In the genomic region with DNA sequence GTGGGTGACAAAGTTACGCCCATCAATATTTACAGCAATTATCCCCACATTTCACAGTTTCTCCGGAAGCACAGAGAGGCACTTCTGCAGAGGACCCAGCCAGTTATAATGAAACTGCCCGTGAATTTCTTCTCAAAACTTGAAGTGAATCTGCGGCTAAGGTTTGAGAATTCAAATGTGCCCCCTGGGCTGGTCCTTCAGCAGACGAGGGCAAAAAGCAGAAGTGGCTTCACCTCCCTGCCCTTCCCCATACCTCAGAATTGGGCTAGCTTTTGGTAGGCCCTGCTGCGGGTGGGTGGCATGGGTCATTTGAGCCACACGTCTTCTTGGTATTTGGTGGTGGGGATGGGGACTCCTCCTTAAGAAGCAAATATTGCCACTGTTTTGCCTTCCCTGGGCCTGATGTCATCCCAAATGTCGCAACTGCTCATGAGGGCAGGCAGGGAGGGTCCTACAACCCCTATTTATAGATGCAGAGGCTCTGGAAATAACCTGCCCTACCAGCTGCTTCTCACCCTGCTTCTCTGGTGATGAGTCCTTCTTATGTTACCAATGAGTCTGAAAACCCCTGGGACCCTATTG, we compare ENCODE assay signal across 1 cellular context.
TF ChIP-seq lines count a peak whose summit lies in the region.

No MANE protein-coding gene starts in this region.

TF ChIP-seq in GM12878, 131 proteins besides CTCF, POLR2A, EP300 and RAD21 (continued from another document and continues in another):
- TF ChIP-seq, protein P1, sequence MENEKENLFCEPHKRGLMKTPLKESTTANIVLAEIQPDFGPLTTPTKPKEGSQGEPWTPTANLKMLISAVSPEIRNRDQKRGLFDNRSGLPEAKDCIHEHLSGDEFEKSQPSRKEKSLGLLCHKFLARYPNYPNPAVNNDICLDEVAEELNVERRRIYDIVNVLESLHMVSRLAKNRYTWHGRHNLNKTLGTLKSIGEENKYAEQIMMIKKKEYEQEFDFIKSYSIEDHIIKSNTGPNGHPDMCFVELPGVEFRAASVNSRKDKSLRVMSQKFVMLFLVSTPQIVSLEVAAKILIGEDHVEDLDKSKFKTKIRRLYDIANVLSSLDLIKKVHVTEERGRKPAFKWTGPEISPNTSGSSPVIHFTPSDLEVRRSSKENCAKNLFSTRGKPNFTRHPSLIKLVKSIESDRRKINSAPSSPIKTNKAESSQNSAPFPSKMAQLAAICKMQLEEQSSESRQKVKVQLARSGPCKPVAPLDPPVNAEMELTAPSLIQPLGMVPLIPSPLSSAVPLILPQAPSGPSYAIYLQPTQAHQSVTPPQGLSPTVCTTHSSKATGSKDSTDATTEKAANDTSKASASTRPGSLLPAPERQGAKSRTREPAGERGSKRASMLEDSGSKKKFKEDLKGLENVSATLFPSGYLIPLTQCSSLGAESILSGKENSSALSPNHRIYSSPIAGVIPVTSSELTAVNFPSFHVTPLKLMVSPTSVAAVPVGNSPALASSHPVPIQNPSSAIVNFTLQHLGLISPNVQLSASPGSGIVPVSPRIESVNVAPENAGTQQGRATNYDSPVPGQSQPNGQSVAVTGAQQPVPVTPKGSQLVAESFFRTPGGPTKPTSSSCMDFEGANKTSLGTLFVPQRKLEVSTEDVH (IDR thresholded peaks at IDR 0.05; ENCODE audit: low read depth, partially characterized antibody) = no peak
- TF ChIP-seq BRCA1 (IDR thresholded peaks at IDR 0.05; ENCODE audit: low read depth, low read length) (no peak), BMI1 (IDR thresholded peaks at IDR 0.05; ENCODE audit: borderline replicate concordance) (no peak; the same call in 1 of the 2 replicates), POLR2AphosphoS2 (IDR thresholded peaks at IDR 0.05; ENCODE audit: low read depth, low read length) (no peak), SMC3 (IDR thresholded peaks at IDR 0.05; ENCODE audit: borderline replicate concordance, low read length) (no peak), TBL1XR1 (IDR thresholded peaks at IDR 0.05; ENCODE audit: low read depth, low read length) (no peak), ZNF217 (IDR thresholded peaks at IDR 0.05) (peak; percentile 63), MEF2A (IDR thresholded peaks at IDR 0.05; ENCODE audit: insufficient read depth, low read depth, low read length) (0 out of 2 replicates have a peak, but pooled peaks have one; percentile 33), CHD2 (IDR thresholded peaks at IDR 0.05; ENCODE audit: borderline replicate concordance, low read depth, low read length) (peak; percentile 30; the same call in 1 of the 2 replicates), CBFB (IDR thresholded peaks at IDR 0.05; ENCODE audit: low read depth) (peak; percentile 70; the same call in 1 of the 2 replicates), SRF (IDR thresholded peaks at IDR 0.05; ENCODE audit: low read depth in 2 of 2, low read length in 2 of 2) (no peak), GATAD2B (conservative IDR thresholded peaks at IDR 0.05; ENCODE audit: low read depth) (peak; percentile 99), WRNIP1 (IDR thresholded peaks at IDR 0.05; ENCODE audit: borderline replicate concordance, low read depth, low read length) (0 out of 2 replicates have a peak, but pooled peaks have one; percentile 55), TCF12 (IDR thresholded peaks at IDR 0.05; ENCODE audit: low read depth, low read length) (0 out of 2 replicates have a peak, but pooled peaks have one; percentile 15), NFIC (IDR thresholded peaks at IDR 0.05; ENCODE audit: low read depth, low read length) (peak; percentile 80), ETV6 (conservative IDR thresholded peaks at IDR 0.05 in 1 of 2, IDR thresholded peaks at IDR 0.05 in 1 of 2; ENCODE audit: borderline replicate concordance in 1 of 2, low read depth in 1 of 2) (peak in 1 of 2 experiments; percentile 78; a peak in 1 of 4 replicates), CBX3 (IDR thresholded peaks at IDR 0.05; ENCODE audit: borderline replicate concordance, low read depth) (no peak), FOXM1 (IDR thresholded peaks at IDR 0.05; ENCODE audit: low read depth, low read length) (0 out of 2 replicates have a peak, but pooled peaks have one; percentile 55), JUNB (IDR thresholded peaks at IDR 0.05) (peak; percentile 67), ZNF24 (IDR thresholded peaks at IDR 0.05) (peak; percentile 6; the same call in 1 of the 2 replicates), TCF3 (IDR thresholded peaks at IDR 0.05; ENCODE audit: borderline replicate concordance, insufficient read depth, low read depth, low read length) (0 out of 2 replicates have a peak, but pooled peaks have one; percentile 47), IKZF2 (IDR thresholded peaks at IDR 0.05) (peak; percentile 96 to 97)
- TF ChIP-seq, protein P2, sequence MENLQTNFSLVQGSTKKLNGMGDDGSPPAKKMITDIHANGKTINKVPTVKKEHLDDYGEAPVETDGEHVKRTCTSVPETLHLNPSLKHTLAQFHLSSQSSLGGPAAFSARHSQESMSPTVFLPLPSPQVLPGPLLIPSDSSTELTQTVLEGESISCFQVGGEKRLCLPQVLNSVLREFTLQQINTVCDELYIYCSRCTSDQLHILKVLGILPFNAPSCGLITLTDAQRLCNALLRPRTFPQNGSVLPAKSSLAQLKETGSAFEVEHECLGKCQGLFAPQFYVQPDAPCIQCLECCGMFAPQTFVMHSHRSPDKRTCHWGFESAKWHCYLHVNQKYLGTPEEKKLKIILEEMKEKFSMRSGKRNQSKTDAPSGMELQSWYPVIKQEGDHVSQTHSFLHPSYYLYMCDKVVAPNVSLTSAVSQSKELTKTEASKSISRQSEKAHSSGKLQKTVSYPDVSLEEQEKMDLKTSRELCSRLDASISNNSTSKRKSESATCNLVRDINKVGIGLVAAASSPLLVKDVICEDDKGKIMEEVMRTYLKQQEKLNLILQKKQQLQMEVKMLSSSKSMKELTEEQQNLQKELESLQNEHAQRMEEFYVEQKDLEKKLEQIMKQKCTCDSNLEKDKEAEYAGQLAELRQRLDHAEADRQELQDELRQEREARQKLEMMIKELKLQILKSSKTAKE (IDR thresholded peaks at IDR 0.05; ENCODE audit: low read depth, poor library complexity, severe bottlenecking) = peak; percentile 91
- TF ChIP-seq, protein P3, sequence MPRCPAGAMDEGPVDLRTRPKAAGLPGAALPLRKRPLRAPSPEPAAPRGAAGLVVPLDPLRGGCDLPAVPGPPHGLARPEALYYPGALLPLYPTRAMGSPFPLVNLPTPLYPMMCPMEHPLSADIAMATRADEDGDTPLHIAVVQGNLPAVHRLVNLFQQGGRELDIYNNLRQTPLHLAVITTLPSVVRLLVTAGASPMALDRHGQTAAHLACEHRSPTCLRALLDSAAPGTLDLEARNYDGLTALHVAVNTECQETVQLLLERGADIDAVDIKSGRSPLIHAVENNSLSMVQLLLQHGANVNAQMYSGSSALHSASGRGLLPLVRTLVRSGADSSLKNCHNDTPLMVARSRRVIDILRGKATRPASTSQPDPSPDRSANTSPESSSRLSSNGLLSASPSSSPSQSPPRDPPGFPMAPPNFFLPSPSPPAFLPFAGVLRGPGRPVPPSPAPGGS (IDR thresholded peaks at IDR 0.05; ENCODE audit: borderline replicate concordance, insufficient read depth, low read depth, low read length, poor library complexity, severe bottlenecking) = peak; percentile 14
- TF ChIP-seq, protein P4, sequence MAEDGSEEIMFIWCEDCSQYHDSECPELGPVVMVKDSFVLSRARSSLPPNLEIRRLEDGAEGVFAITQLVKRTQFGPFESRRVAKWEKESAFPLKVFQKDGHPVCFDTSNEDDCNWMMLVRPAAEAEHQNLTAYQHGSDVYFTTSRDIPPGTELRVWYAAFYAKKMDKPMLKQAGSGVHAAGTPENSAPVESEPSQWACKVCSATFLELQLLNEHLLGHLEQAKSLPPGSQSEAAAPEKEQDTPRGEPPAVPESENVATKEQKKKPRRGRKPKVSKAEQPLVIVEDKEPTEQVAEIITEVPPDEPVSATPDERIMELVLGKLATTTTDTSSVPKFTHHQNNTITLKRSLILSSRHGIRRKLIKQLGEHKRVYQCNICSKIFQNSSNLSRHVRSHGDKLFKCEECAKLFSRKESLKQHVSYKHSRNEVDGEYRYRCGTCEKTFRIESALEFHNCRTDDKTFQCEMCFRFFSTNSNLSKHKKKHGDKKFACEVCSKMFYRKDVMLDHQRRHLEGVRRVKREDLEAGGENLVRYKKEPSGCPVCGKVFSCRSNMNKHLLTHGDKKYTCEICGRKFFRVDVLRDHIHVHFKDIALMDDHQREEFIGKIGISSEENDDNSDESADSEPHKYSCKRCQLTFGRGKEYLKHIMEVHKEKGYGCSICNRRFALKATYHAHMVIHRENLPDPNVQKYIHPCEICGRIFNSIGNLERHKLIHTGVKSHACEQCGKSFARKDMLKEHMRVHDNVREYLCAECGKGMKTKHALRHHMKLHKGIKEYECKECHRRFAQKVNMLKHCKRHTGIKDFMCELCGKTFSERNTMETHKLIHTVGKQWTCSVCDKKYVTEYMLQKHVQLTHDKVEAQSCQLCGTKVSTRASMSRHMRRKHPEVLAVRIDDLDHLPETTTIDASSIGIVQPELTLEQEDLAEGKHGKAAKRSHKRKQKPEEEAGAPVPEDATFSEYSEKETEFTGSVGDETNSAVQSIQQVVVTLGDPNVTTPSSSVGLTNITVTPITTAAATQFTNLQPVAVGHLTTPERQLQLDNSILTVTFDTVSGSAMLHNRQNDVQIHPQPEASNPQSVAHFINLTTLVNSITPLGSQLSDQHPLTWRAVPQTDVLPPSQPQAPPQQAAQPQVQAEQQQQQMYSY (CRISPR knock-in tag; IDR thresholded peaks at IDR 0.05) = no peak
- TF ChIP-seq, protein P5, sequence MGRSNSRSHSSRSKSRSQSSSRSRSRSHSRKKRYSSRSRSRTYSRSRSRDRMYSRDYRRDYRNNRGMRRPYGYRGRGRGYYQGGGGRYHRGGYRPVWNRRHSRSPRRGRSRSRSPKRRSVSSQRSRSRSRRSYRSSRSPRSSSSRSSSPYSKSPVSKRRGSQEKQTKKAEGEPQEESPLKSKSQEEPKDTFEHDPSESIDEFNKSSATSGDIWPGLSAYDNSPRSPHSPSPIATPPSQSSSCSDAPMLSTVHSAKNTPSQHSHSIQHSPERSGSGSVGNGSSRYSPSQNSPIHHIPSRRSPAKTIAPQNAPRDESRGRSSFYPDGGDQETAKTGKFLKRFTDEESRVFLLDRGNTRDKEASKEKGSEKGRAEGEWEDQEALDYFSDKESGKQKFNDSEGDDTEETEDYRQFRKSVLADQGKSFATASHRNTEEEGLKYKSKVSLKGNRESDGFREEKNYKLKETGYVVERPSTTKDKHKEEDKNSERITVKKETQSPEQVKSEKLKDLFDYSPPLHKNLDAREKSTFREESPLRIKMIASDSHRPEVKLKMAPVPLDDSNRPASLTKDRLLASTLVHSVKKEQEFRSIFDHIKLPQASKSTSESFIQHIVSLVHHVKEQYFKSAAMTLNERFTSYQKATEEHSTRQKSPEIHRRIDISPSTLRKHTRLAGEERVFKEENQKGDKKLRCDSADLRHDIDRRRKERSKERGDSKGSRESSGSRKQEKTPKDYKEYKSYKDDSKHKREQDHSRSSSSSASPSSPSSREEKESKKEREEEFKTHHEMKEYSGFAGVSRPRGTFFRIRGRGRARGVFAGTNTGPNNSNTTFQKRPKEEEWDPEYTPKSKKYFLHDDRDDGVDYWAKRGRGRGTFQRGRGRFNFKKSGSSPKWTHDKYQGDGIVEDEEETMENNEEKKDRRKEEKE (IDR thresholded peaks at IDR 0.05) = peak; percentile 68; the same call in 1 of the 2 replicates
- TF ChIP-seq, protein P6, sequence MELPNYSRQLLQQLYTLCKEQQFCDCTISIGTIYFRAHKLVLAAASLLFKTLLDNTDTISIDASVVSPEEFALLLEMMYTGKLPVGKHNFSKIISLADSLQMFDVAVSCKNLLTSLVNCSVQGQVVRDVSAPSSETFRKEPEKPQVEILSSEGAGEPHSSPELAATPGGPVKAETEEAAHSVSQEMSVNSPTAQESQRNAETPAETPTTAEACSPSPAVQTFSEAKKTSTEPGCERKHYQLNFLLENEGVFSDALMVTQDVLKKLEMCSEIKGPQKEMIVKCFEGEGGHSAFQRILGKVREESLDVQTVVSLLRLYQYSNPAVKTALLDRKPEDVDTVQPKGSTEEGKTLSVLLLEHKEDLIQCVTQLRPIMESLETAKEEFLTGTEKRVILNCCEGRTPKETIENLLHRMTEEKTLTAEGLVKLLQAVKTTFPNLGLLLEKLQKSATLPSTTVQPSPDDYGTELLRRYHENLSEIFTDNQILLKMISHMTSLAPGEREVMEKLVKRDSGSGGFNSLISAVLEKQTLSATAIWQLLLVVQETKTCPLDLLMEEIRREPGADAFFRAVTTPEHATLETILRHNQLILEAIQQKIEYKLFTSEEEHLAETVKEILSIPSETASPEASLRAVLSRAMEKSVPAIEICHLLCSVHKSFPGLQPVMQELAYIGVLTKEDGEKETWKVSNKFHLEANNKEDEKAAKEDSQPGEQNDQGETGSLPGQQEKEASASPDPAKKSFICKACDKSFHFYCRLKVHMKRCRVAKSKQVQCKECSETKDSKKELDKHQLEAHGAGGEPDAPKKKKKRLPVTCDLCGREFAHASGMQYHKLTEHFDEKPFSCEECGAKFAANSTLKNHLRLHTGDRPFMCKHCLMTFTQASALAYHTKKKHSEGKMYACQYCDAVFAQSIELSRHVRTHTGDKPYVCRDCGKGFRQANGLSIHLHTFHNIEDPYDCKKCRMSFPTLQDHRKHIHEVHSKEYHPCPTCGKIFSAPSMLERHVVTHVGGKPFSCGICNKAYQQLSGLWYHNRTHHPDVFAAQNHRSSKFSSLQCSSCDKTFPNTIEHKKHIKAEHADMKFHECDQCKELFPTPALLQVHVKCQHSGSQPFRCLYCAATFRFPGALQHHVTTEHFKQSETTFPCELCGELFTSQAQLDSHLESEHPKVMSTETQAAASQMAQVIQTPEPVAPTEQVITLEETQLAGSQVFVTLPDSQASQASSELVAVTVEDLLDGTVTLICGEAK (IDR thresholded peaks at IDR 0.05; ENCODE audit: borderline replicate concordance) = no peak
- TF ChIP-seq, protein P7, sequence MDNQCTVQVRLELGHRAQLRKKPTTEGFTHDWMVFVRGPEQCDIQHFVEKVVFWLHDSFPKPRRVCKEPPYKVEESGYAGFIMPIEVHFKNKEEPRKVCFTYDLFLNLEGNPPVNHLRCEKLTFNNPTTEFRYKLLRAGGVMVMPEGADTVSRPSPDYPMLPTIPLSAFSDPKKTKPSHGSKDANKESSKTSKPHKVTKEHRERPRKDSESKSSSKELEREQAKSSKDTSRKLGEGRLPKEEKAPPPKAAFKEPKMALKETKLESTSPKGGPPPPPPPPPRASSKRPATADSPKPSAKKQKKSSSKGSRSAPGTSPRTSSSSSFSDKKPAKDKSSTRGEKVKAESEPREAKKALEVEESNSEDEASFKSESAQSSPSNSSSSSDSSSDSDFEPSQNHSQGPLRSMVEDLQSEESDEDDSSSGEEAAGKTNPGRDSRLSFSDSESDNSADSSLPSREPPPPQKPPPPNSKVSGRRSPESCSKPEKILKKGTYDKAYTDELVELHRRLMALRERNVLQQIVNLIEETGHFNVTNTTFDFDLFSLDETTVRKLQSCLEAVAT (IDR thresholded peaks at IDR 0.05) = peak; percentile 91
